In the genomic region with DNA sequence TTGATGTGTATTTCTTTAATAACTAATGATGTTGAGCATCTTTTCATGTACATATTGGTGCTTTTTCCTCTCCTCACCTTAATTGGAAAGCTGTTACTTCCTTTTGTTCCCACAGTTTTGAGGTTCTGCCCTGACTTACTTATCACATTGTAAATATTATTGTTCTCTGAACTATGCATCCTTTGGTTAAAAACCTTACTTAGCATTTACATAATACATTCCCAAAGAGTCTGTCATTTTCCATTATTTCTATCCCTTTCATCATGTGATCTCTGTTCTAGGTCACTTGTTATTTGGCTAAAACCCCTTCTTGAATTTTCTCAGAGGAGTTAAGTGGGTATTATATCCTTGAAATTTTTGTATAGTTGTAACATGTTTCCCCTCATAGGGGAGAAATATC, we compare ENCODE assay signal across 20 cellular contexts. TPM values are rescaled to one million over a fixed set of nuclear protein-coding genes. Genes with fewer than 3 reads are reported as not detected.
A peak's percentile ranks its signal among the peaks of the same experiment; 100 is the strongest.
DNase-seq lines count a peak whose midpoint lies in the region; FAIRE-seq and TF ChIP-seq lines count a peak whose summit lies in the region.
"Had no signal": no experiment of that assay in that cellular context is flagged by ENCODE, and none has a peak within 500 bp of the region (broad histone marks: within the 10 kb centered on the region; RNA-seq: fewer than 3 reads in every experiment).

No MANE protein-coding gene starts in this region.

- TF ChIP-seq CTCF in astrocyte (IDR thresholded peaks at IDR 0.05; ENCODE audit: insufficient read depth, low read depth, low read length) (no peak), fibroblast of the aortic adventitia (IDR thresholded peaks at IDR 0.05; ENCODE audit: insufficient read depth, low read length) (no peak), lower leg skin (IDR thresholded peaks at IDR 0.05) (no peak), Peyer's patch (IDR thresholded peaks at IDR 0.05) (no peak)

- H3K4me1 ChIP-seq in astrocyte (ENCODE audit: insufficient read depth, low read length), result peaks cover 5% of the 10 kb centered on the region
- H3K4me1 ChIP-seq in Peyer's patch, result no peaks in the 10 kb centered on the region

- no peaks in the 10 kb centered on the region for H3K9me3 Mint-ChIP-seq in astrocyte (ENCODE audit: unreplicated experiment)
- H3K9me3 Mint-ChIP-seq: activated T-helper 1 cell treated with anti-CD3 and anti-CD28 coated beads, Interleukin-12 subunit alpha, Interleukin-12 subunit beta, Interleukin-2, Interleukin-4 antibody, amounts not matched to agents 30 ng/mL and 10 ng/mL and 1 ng/mL, durations not matched to agents 14 hours and 24 hours and 36 hours; CD4-positive, alpha-beta memory T cell; immature natural killer cell; naive B cell; stimulated activated memory B cell treated with anti-CD40 and anti-IgM and Interleukin-4, amounts not matched to agents 10 μg/mL and 1 μg/mL and 100 μg/mL, for 72 hours had no signal

- no peaks in the 10 kb centered on the region for H3K4me1 Mint-ChIP-seq in astrocyte (ENCODE audit: low read depth, unreplicated experiment)
- H3K4me1 Mint-ChIP-seq: WTC11 had no signal

- H3K27ac ChIP-seq in astrocyte (ENCODE audit: low read depth, low read length) (peak overlapping the region; percentile 32), Peyer's patch (no peak overlapping the region)

- no peaks in the 10 kb centered on the region for H4K20me1 ChIP-seq in astrocyte (ENCODE audit: insufficient read depth, low read length)

- no peak overlapping the region for H3K9ac ChIP-seq in astrocyte (ENCODE audit: low read length)

- no peaks in the 10 kb centered on the region for H3K79me2 ChIP-seq in astrocyte (ENCODE audit: insufficient read depth, low read length)

- TF ChIP-seq POLR2A in lower leg skin (IDR thresholded peaks at IDR 0.05) (no peak), Peyer's patch (IDR thresholded peaks at IDR 0.05) (no peak)

- H3K4me3 Mint-ChIP-seq in astrocyte (ENCODE audit: unreplicated experiment), result no peak overlapping the region
- H3K4me3 Mint-ChIP-seq: activated CD8-positive, alpha-beta T cell treated with anti-CD3 and anti-CD28 coated beads, Interleukin-2, amount 10 ng/mL, durations not matched to agents 7 days and 5 days; activated T-helper 1 cell treated with anti-CD3 and anti-CD28 coated beads, Interleukin-12 subunit alpha, Interleukin-12 subunit beta, Interleukin-2, Interleukin-4 antibody, amounts not matched to agents 30 ng/mL and 10 ng/mL and 1 ng/mL, durations not matched to agents 14 hours and 24 hours and 36 hours; CD4-positive, alpha-beta memory T cell; immature natural killer cell; naive B cell; stimulated activated memory B cell treated with anti-CD40 and anti-IgM and Interleukin-4, amounts not matched to agents 10 μg/mL and 1 μg/mL and 100 μg/mL, for 72 hours; WTC11 had no signal

- H3K36me3 ChIP-seq in astrocyte (ENCODE audit: insufficient read depth, low read length) (no peaks in the 10 kb centered on the region), Peyer's patch (no peaks in the 10 kb centered on the region)

- DNase-seq in GM03348 (ENCODE audit: low spot score) (peak; percentile 23), astrocyte (ENCODE audit: low read depth) (peak; percentile 79), fibroblast of the aortic adventitia (ENCODE audit: low read depth) (peak; percentile 83), stromal cell of bone marrow (ENCODE audit: low read depth) (peak; percentile 43), lower leg skin (ENCODE audit: low spot score in 2 of 2) (no peak), foreskin melanocyte (no peak), Peyer's patch (no peak)
- DNase-seq: activated CD8-positive, alpha-beta T cell treated with anti-CD3 and anti-CD28 coated beads, Interleukin-2, amount 10 ng/mL, durations not matched to agents 7 days and 5 days; CD4-positive, alpha-beta memory T cell; immature natural killer cell; naive B cell; NCI-H226; T-helper 1 cell; trophoblast cell had no signal

- no peak overlapping the region for H2AFZ ChIP-seq in astrocyte (ENCODE audit: low read depth, low read length)

- peak overlapping the region; percentile 30 for H3K4me2 ChIP-seq in astrocyte (ENCODE audit: low read length)

- no peaks in the 10 kb centered on the region for H3K27me3 ChIP-seq in astrocyte (ENCODE audit: insufficient read depth, low read length)
- H3K27me3 ChIP-seq in Peyer's patch, result no peaks in the 10 kb centered on the region

- H3K36me3 Mint-ChIP-seq in astrocyte (ENCODE audit: low read depth, unreplicated experiment), result peaks cover 3% of the 10 kb centered on the region
- H3K36me3 Mint-ChIP-seq: WTC11 had no signal

- H3K4me3 ChIP-seq in astrocyte (ENCODE audit: insufficient read depth, low read depth, low read length), result no peak overlapping the region
- no peak overlapping the region for H3K4me3 ChIP-seq in fibroblast of the aortic adventitia (ENCODE audit: low read depth, low read length)
- H3K4me3 ChIP-seq in lower leg skin (ENCODE audit: low read depth, poor library complexity, severe bottlenecking), result no peak overlapping the region
- no peak overlapping the region for H3K4me3 ChIP-seq in Peyer's patch
- H3K4me3 ChIP-seq: lung had no signal

- no peak overlapping the region for H3K27ac Mint-ChIP-seq in astrocyte (ENCODE audit: unreplicated experiment)
- H3K27ac Mint-ChIP-seq: activated CD8-positive, alpha-beta T cell treated with anti-CD3 and anti-CD28 coated beads, Interleukin-2, amount 10 ng/mL, durations not matched to agents 7 days and 5 days; activated T-helper 1 cell treated with anti-CD3 and anti-CD28 coated beads, Interleukin-12 subunit alpha, Interleukin-12 subunit beta, Interleukin-2, Interleukin-4 antibody, amounts not matched to agents 30 ng/mL and 10 ng/mL and 1 ng/mL, durations not matched to agents 14 hours and 24 hours and 36 hours; progenitor cell of endocrine pancreas; stimulated activated memory B cell treated with anti-CD40 and anti-IgM and Interleukin-4, amounts not matched to agents 10 μg/mL and 1 μg/mL and 100 μg/mL, for 72 hours; WTC11 had no signal

- H3K9me3 ChIP-seq in astrocyte (ENCODE audit: insufficient read depth, low read depth, low read length) (no peaks in the 10 kb centered on the region), Peyer's patch (no peaks in the 10 kb centered on the region)

- intact Hi-C loops in lower leg skin (cut with DNase I; ENCODE audit: low total_unique reads), result no loop called here

- no peak for FAIRE-seq in astrocyte (lab: Jason Lieb, UNC)

- H3K27me3 Mint-ChIP-seq in astrocyte (ENCODE audit: low read depth, unreplicated experiment), result no peaks in the 10 kb centered on the region
- H3K27me3 Mint-ChIP-seq: CD4-positive, alpha-beta memory T cell; naive B cell; progenitor cell of endocrine pancreas; stimulated activated memory B cell treated with anti-CD40 and anti-IgM and Interleukin-4, amounts not matched to agents 10 μg/mL and 1 μg/mL and 100 μg/mL, for 72 hours had no signal

RNA-seq across cellular contexts. Expression of a gene that starts 33.0 kb away (rescaled TPM):
- total RNA-seq in astrocyte, result 15.8 and 17.8 TPM in 2 replicates
- 29.4 and 47.3 TPM in 2 replicates for total RNA-seq in fibroblast of the aortic adventitia (ENCODE audit: low replicate concordance)
- total RNA-seq in lower leg skin, result 10 to 100 TPM; 23.1 to 25.7 (median 23.6) TPM
- 100 to 1,000 TPM in 1 of 4 donors, 10 to 100 TPM in 3; 48.7 to 111 (median 54.1) TPM for total RNA-seq in Peyer's patch

RNA-seq across cellular contexts. Expression of a gene that starts 38.3 kb away (rescaled TPM):
- 209 and 224 TPM in 2 replicates for total RNA-seq in astrocyte
- 27.4 and 285 TPM in 2 replicates for total RNA-seq in fibroblast of the aortic adventitia (ENCODE audit: low replicate concordance)
- total RNA-seq in lower leg skin, result 100 to 1,000 TPM; 107 to 129 (median 124) TPM
- 100 to 1,000 TPM in 2 of 4 donors, 10 to 100 TPM in 2; 56.2 to 143 (median 96.3) TPM for total RNA-seq in Peyer's patch

RNA-seq across cellular contexts. Expression of a gene that starts 38.5 kb away (rescaled TPM):
- not detected in 2 replicates for total RNA-seq in astrocyte
- under 0.01 TPM in 1 of 2 replicates, not detected in the other for total RNA-seq in fibroblast of the aortic adventitia (ENCODE audit: low replicate concordance)
- total RNA-seq in lower leg skin, result not detected
- total RNA-seq in Peyer's patch, result not detected
- total RNA-seq: activated CD8-positive, alpha-beta T cell treated with anti-CD3 and anti-CD28 coated beads, Interleukin-2, amount 10 ng/mL, durations not matched to agents 7 days and 5 days; activated T-helper 1 cell treated with anti-CD3 and anti-CD28 coated beads, Interleukin-12 subunit alpha, Interleukin-12 subunit beta, Interleukin-2, Interleukin-4 antibody, amounts not matched to agents 30 ng/mL and 10 ng/mL and 1 ng/mL, durations not matched to agents 14 hours and 24 hours and 36 hours; CD4-positive, alpha-beta memory T cell; lung; MCF 10A; progenitor cell of endocrine pancreas had no signal

Comparison
In these comparisons a context has a peak if more than half of its experiments do, and no peak if none do; other contexts are left out.
1. DNase-seq: peak in GM03348 (single experiment), astrocyte (single experiment), fibroblast of the aortic adventitia (single experiment) and stromal cell of bone marrow (single experiment); none in lower leg skin (0 of 2), foreskin melanocyte (single experiment) and Peyer's patch (0 of 3).